In the genomic region with DNA sequence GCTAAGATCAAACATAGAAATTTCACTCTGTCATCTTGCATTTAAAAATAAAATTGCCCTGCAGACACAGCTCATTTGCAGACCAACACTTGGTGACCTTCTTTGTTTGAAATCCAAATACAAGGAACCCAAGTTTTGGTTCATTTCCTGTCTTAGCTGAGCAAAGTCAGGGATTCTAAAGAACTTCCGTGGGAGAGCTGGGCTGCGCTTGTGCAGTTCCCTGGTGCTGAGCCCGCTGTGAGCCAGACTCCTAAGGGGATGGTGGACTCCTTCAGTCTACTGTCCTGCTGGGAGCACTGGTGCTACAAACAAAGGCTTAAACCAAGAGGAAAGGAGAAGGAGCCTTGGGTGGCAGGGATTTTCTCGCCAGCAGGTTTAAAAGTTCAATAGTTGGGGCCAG, we compare ENCODE assay signal across 13 cellular contexts.
DNase-seq lines count a peak whose midpoint lies in the region; ATAC-seq and TF ChIP-seq lines count a peak whose summit lies in the region.
"Had no signal": no experiment of that assay in that cellular context is flagged by ENCODE, and none has a peak within 500 bp of the region (broad histone marks: within the 10 kb centered on the region; RNA-seq: fewer than 3 reads in every experiment).

No MANE protein-coding gene starts in this region.

- H3K27me3 Mint-ChIP-seq in Caco-2 (ENCODE audit: insufficient read depth, unreplicated experiment): no peaks in the 10 kb centered on the region
- no peaks in the 10 kb centered on the region for H3K27me3 Mint-ChIP-seq in progenitor cell of endocrine pancreas
- H3K27me3 Mint-ChIP-seq: activated CD8-positive, alpha-beta memory T cell treated with anti-CD3 and anti-CD28 coated beads, Interleukin-2, amount 10 ng/mL, durations not matched to agents 7 days and 5 days; activated naive CD8-positive, alpha-beta T cell had no signal

- BruUV-seq in Caco-2 (replicated peaks; lab: Mats Ljungman, UMichigan): no TSS peak

- TF ChIP-seq CTCF in Caco-2 (IDR thresholded peaks at IDR 0.05; ENCODE audit: insufficient read depth in 1 of 2, low read depth in 1 of 2, low read length in 1 of 2, severe bottlenecking in 1 of 2, unreplicated experiment in 1 of 2): no peak
- TF ChIP-seq CTCF in astrocyte of the spinal cord (IDR thresholded peaks at IDR 0.05; ENCODE audit: low read depth, low read length): no peak
- no peak for TF ChIP-seq CTCF in progenitor cell of endocrine pancreas (IDR thresholded peaks at IDR 0.05; ENCODE audit: unreplicated experiment)

- H3K4me1 Mint-ChIP-seq in Caco-2 (ENCODE audit: low read depth, unreplicated experiment) (peaks cover 55% of the 10 kb centered on the region), progenitor cell of endocrine pancreas (ENCODE audit: low read depth) (peaks cover 42% of the 10 kb centered on the region)
- H3K4me1 Mint-ChIP-seq: activated CD8-positive, alpha-beta memory T cell treated with anti-CD3 and anti-CD28 coated beads, Interleukin-2, amount 10 ng/mL, durations not matched to agents 7 days and 5 days had no signal

- no peak for DNase-seq in Caco-2
- peak; percentile 38 for DNase-seq in astrocyte of the spinal cord (ENCODE audit: low read depth, low spot score)
- no peak for DNase-seq in left colon
- no peak for DNase-seq in progenitor cell of endocrine pancreas (ENCODE audit: low spot score, unreplicated experiment)
- no peak for DNase-seq in activated CD4-positive, alpha-beta T cell treated with anti-CD3 and anti-CD28 coated beads, Interleukin-2, amount 50 U/mL, for 4 hours
- DNase-seq in posterior vena cava (ENCODE audit: low spot score): no peak
- DNase-seq: activated CD8-positive, alpha-beta memory T cell treated with anti-CD3 and anti-CD28 coated beads, Interleukin-2, amount 10 ng/mL, durations not matched to agents 7 days and 5 days; cortex of kidney; NCI-H1105; upper lobe of right lung had no signal

- H3K36me3 Mint-ChIP-seq in Caco-2 (ENCODE audit: insufficient read depth, unreplicated experiment) (peaks cover 92% of the 10 kb centered on the region), progenitor cell of endocrine pancreas (ENCODE audit: insufficient read depth) (no peaks in the 10 kb centered on the region)
- H3K36me3 Mint-ChIP-seq: activated CD8-positive, alpha-beta memory T cell treated with anti-CD3 and anti-CD28 coated beads, Interleukin-2, amount 10 ng/mL, durations not matched to agents 7 days and 5 days; activated naive CD8-positive, alpha-beta T cell had no signal

- H3K4me3 Mint-ChIP-seq in Caco-2 (ENCODE audit: unreplicated experiment): no peak overlapping the region
- H3K4me3 Mint-ChIP-seq in progenitor cell of endocrine pancreas (ENCODE audit: low read depth): no peak overlapping the region
- H3K4me3 Mint-ChIP-seq: activated CD8-positive, alpha-beta memory T cell treated with anti-CD3 and anti-CD28 coated beads, Interleukin-2, amount 10 ng/mL, durations not matched to agents 7 days and 5 days; activated naive CD8-positive, alpha-beta T cell had no signal

- H3K4me1 ChIP-seq in Caco-2: peaks cover 69% of the 10 kb centered on the region

- H3K4me3 ChIP-seq in Caco-2 (ENCODE audit: low read depth, low read length) (no peak overlapping the region), astrocyte of the spinal cord (ENCODE audit: low read depth, low read length) (no peak overlapping the region)
- H3K4me3 ChIP-seq: upper lobe of right lung had no signal

- intact Hi-C loops in Caco-2 (cut with micrococcal nuclease; ENCODE audit: unreplicated experiment) (no loop called here), left colon (cut with DNase I, micrococcal nuclease) (no loop called here), posterior vena cava (cut with DNase I) (loop anchor here in 1 of 2 donors (10.0 kb wide), 1 partner anchor 53 kb away; no protein-coding TSS in a partner anchor)

- POLR2A ChIA-PET in Caco-2 (lab: Charles Lee): no interaction called here

- peak; percentile 28 for ATAC-seq in left colon
- no peak for ATAC-seq in GM21360 (IDR thresholded peaks at IDR 0.05; ENCODE audit: unreplicated experiment)
- ATAC-seq in HG03342 (IDR thresholded peaks at IDR 0.05; ENCODE audit: unreplicated experiment): no peak
- ATAC-seq: activated CD8-positive, alpha-beta memory T cell treated with anti-CD3 and anti-CD28 coated beads, Interleukin-2, amount 10 ng/mL, durations not matched to agents 7 days and 5 days; upper lobe of right lung had no signal

- peak overlapping the region; percentile 91 for H3K27ac Mint-ChIP-seq in Caco-2 (ENCODE audit: unreplicated experiment)
- H3K27ac Mint-ChIP-seq in progenitor cell of endocrine pancreas: peak overlapping the region; percentile 95
- H3K27ac Mint-ChIP-seq: activated CD8-positive, alpha-beta memory T cell treated with anti-CD3 and anti-CD28 coated beads, Interleukin-2, amount 10 ng/mL, durations not matched to agents 7 days and 5 days; activated naive CD8-positive, alpha-beta T cell had no signal

- no peaks in the 10 kb centered on the region for H3K27me3 ChIP-seq in Caco-2 (replicated peaks; ENCODE audit: control insufficient read depth, insufficient read depth, low read length)
- H3K27me3 ChIP-seq: upper lobe of right lung had no signal

- no peaks in the 10 kb centered on the region for H3K9me3 ChIP-seq in Caco-2
- H3K9me3 ChIP-seq: upper lobe of right lung had no signal

- in situ Hi-C loops in astrocyte of the spinal cord (cut with HindIII; ENCODE audit: low sequenced_read_pairs): no loop called here

- H3K36me3 ChIP-seq in Caco-2 (ENCODE audit: control insufficient read depth, insufficient read depth, low read length): no peaks in the 10 kb centered on the region; the same call in 1 of the 2 replicates

- CTCF ChIA-PET in Caco-2 (lab: Charles Lee): interaction anchor here (1.2 kb wide), 1 partner anchor 49 kb away, joined by 5 read pairs; no protein-coding TSS in a partner anchor

- H3K9me3 Mint-ChIP-seq in Caco-2 (ENCODE audit: unreplicated experiment) (no peaks in the 10 kb centered on the region), progenitor cell of endocrine pancreas (ENCODE audit: low read depth) (no peaks in the 10 kb centered on the region)
